25 cellular contexts compared by ENCODE assay signal in genomic region chr10:116238036-116238435, GRCh38. TPM values are rescaled to one million over a fixed set of nuclear protein-coding genes. Genes with fewer than 3 reads are reported as not detected.
"Had no signal": no experiment of that assay in that cellular context is flagged by ENCODE, and none has a peak within 500 bp of the region (broad histone marks: within the 10 kb centered on the region; RNA-seq: fewer than 3 reads in every experiment).

No MANE protein-coding gene starts in this region.

- H3K9me3 Mint-ChIP-seq: activated B cell treated with CpG ODN at 0.5 μM for 24 hours; activated naive CD8-positive, alpha-beta T cell treated with anti-CD3 and anti-CD28 coated beads, Interleukin-2, amount 10 ng/mL, durations not matched to agents 7 days and 5 days; stimulated activated naive CD8-positive, alpha-beta T cell treated with anti-CD3 and anti-CD28 coated beads, Interleukin-15, Interleukin-2, amounts not matched to agents 100 ng/mL and 50 ng/mL, for 24 hours had no signal

- ATAC-seq: gastroesophageal sphincter; heart left ventricle; mucosa of descending colon; stimulated activated effector memory CD8-positive, alpha-beta T cell treated with anti-CD3 and anti-CD28 coated beads, Interleukin-12 subunit alpha, Interleukin-12 subunit beta, amount 100 ng/mL, for 72 hours had no signal

- DNase-seq: activated B cell treated with CpG ODN at 0.5 μM for 24 hours; activated CD4-positive, alpha-beta T cell treated with anti-CD3 and anti-CD28 coated beads, Interleukin-2, amount 50 U/mL, for 1 hour; activated gamma-delta T cell; activated naive CD4-positive, alpha-beta T cell treated with anti-CD3 and anti-CD28 coated beads, Interleukin-2, amount 10 ng/mL, durations not matched to agents 7 days and 5 days; activated naive CD8-positive, alpha-beta T cell treated with anti-CD3 and anti-CD28 coated beads, Interleukin-2, amount 10 ng/mL, durations not matched to agents 7 days and 5 days; caudate nucleus; cortex of kidney; heart left ventricle; hypothalamus; immature natural killer cell; kidney; left lung; mesendoderm; mucosa of descending colon; sigmoid colon; small intestine; stimulated activated CD4-positive, alpha-beta T cell treated with anti-CD3 and anti-CD28 coated beads, Interleukin-4, amount 100 ng/mL, for 24 hours; substantia nigra; T-helper 2 cell had no signal

- H3K27me3 Mint-ChIP-seq: activated B cell treated with CpG ODN at 0.5 μM for 24 hours; activated naive CD4-positive, alpha-beta T cell treated with anti-CD3 and anti-CD28 coated beads, Interleukin-2, amount 10 ng/mL, durations not matched to agents 7 days and 5 days; activated naive CD8-positive, alpha-beta T cell treated with anti-CD3 and anti-CD28 coated beads, Interleukin-2, amount 10 ng/mL, durations not matched to agents 7 days and 5 days; stimulated activated naive CD8-positive, alpha-beta T cell treated with anti-CD3 and anti-CD28 coated beads, Interleukin-15, Interleukin-2, amounts not matched to agents 100 ng/mL and 50 ng/mL, for 24 hours had no signal

- H3K27ac ChIP-seq: gastroesophageal sphincter, heart left ventricle, left lung, sigmoid colon, upper lobe of left lung, vagina had no signal

- H3K36me3 ChIP-seq: gastroesophageal sphincter, heart left ventricle, left lung, sigmoid colon, upper lobe of left lung, vagina had no signal

- H3K9me3 ChIP-seq: gastroesophageal sphincter, heart left ventricle, left lung, mucosa of descending colon, sigmoid colon, upper lobe of left lung, vagina had no signal

- H3K4me1 Mint-ChIP-seq: activated B cell treated with CpG ODN at 0.5 μM for 24 hours; activated naive CD4-positive, alpha-beta T cell treated with anti-CD3 and anti-CD28 coated beads, Interleukin-2, amount 10 ng/mL, durations not matched to agents 7 days and 5 days; activated naive CD8-positive, alpha-beta T cell treated with anti-CD3 and anti-CD28 coated beads, Interleukin-2, amount 10 ng/mL, durations not matched to agents 7 days and 5 days; immature natural killer cell; stimulated activated effector memory CD8-positive, alpha-beta T cell treated with anti-CD3 and anti-CD28 coated beads, Interleukin-12 subunit alpha, Interleukin-12 subunit beta, amount 100 ng/mL, for 72 hours had no signal

- H3K27ac Mint-ChIP-seq: activated B cell treated with CpG ODN at 0.5 μM for 24 hours; activated naive CD4-positive, alpha-beta T cell treated with anti-CD3 and anti-CD28 coated beads, Interleukin-2, amount 10 ng/mL, durations not matched to agents 7 days and 5 days; activated naive CD8-positive, alpha-beta T cell treated with anti-CD3 and anti-CD28 coated beads, Interleukin-2, amount 10 ng/mL, durations not matched to agents 7 days and 5 days; immature natural killer cell; stimulated activated effector memory CD8-positive, alpha-beta T cell treated with anti-CD3 and anti-CD28 coated beads, Interleukin-12 subunit alpha, Interleukin-12 subunit beta, amount 100 ng/mL, for 72 hours; stimulated activated naive CD8-positive, alpha-beta T cell treated with anti-CD3 and anti-CD28 coated beads, Interleukin-15, Interleukin-2, amounts not matched to agents 100 ng/mL and 50 ng/mL, for 24 hours had no signal

- H3K4me3 ChIP-seq: gastroesophageal sphincter, heart left ventricle, left lung, lung, mucosa of descending colon, upper lobe of left lung, vagina had no signal

- H3K4me3 Mint-ChIP-seq: activated B cell treated with CpG ODN at 0.5 μM for 24 hours; activated naive CD4-positive, alpha-beta T cell treated with anti-CD3 and anti-CD28 coated beads, Interleukin-2, amount 10 ng/mL, durations not matched to agents 7 days and 5 days; activated naive CD8-positive, alpha-beta T cell treated with anti-CD3 and anti-CD28 coated beads, Interleukin-2, amount 10 ng/mL, durations not matched to agents 7 days and 5 days; immature natural killer cell; stimulated activated effector memory CD8-positive, alpha-beta T cell treated with anti-CD3 and anti-CD28 coated beads, Interleukin-12 subunit alpha, Interleukin-12 subunit beta, amount 100 ng/mL, for 72 hours; stimulated activated naive CD8-positive, alpha-beta T cell treated with anti-CD3 and anti-CD28 coated beads, Interleukin-15, Interleukin-2, amounts not matched to agents 100 ng/mL and 50 ng/mL, for 24 hours had no signal

- H3K36me3 Mint-ChIP-seq: activated naive CD4-positive, alpha-beta T cell treated with anti-CD3 and anti-CD28 coated beads, Interleukin-2, amount 10 ng/mL, durations not matched to agents 7 days and 5 days; activated naive CD8-positive, alpha-beta T cell treated with anti-CD3 and anti-CD28 coated beads, Interleukin-2, amount 10 ng/mL, durations not matched to agents 7 days and 5 days; immature natural killer cell; stimulated activated effector memory CD8-positive, alpha-beta T cell treated with anti-CD3 and anti-CD28 coated beads, Interleukin-12 subunit alpha, Interleukin-12 subunit beta, amount 100 ng/mL, for 72 hours had no signal

- H3K27me3 ChIP-seq: heart left ventricle, left lung, sigmoid colon, upper lobe of left lung, vagina had no signal

RNA-seq across cellular contexts. Expression of gene GFRA1, which starts 35.0 kb away (rescaled TPM):
- total RNA-seq: activated B cell treated with CpG ODN at 0.5 μM for 24 hours; activated naive CD8-positive, alpha-beta T cell treated with anti-CD3 and anti-CD28 coated beads, Interleukin-2, amount 10 ng/mL, durations not matched to agents 7 days and 5 days had no signal
- polyA plus RNA-seq: immature natural killer cell had no signal
